In genomic region chr1:182080955-182081582, GRCh38 we compare ENCODE assay signal across 10 cellular contexts. TPM values are rescaled to one million over a fixed set of nuclear protein-coding genes. Genes with fewer than 3 reads are reported as not detected.
DNase-seq lines count a peak whose midpoint lies in the region; ATAC-seq, FAIRE-seq and TF ChIP-seq lines count a peak whose summit lies in the region.
"Had no signal": no experiment of that assay in that cellular context is flagged by ENCODE, and none has a peak within 500 bp of the region (broad histone marks: within the 10 kb centered on the region; RNA-seq: fewer than 3 reads in every experiment).

No MANE protein-coding gene starts in this region.

- no peak overlapping the region for H3K4me3 ChIP-seq in astrocyte of the cerebellum (ENCODE audit: low read depth, low read length)
- H3K4me3 ChIP-seq: skin epidermis had no signal

- DNase-seq in DMS153 treated with DMSO at 0.1 percent for 48 hours (lab: John Stamatoyannopoulos, UW; ENCODE audit: unreplicated experiment), result peak; percentile 61
- DNase-seq in DMS153 (lab: John Stamatoyannopoulos, UW), result no peak
- peak; percentile 47 for DNase-seq in H54 (ENCODE audit: insufficient read length, low spot score)
- DNase-seq in NCI-H446 treated with DMSO at 0.1 percent for 48 hours (lab: John Stamatoyannopoulos, UW), result peak; percentile 5
- peak; percentile 22 for DNase-seq in astrocyte of the cerebellum (ENCODE audit: low read depth)
- no peak for DNase-seq in left lobe of liver (ENCODE audit: low spot score)

- TF ChIP-seq CTCF in astrocyte of the cerebellum (IDR thresholded peaks at IDR 0.05; ENCODE audit: low read depth, low read length, missing control alignments), result peak; percentile 72

- no peak for TF ChIP-seq POLR2A in H54 (IDR thresholded peaks at IDR 0.05; ENCODE audit: low read depth, low read length)

- FAIRE-seq in H54 (lab: Jason Lieb, UNC), result no peak
- FAIRE-seq: A204.1 had no signal

- in situ Hi-C loops in astrocyte of the cerebellum (cut with HindIII; ENCODE audit: low sequenced_read_pairs), result no loop called here

- ATAC-seq in left lobe of liver (peak; percentile 29), GM19397 (IDR thresholded peaks at IDR 0.05; ENCODE audit: unreplicated experiment) (no peak), GM21360 (IDR thresholded peaks at IDR 0.05; ENCODE audit: unreplicated experiment) (no peak)

RNA-seq across cellular contexts. Expression of gene ZNF648, which starts 19.6 kb away (rescaled TPM):
- total RNA-seq in left lobe of liver, result 0.81 TPM

Comparison
In these comparisons a context has a peak if more than half of its experiments do, and no peak if none do; other contexts are left out.
1. DNase-seq: peak in DMS153 treated with DMSO at 0.1 percent for 48 hours (single experiment), H54 (single experiment), NCI-H446 treated with DMSO at 0.1 percent for 48 hours (single experiment) and astrocyte of the cerebellum (single experiment); none in DMS153 (single experiment) and left lobe of liver (single experiment).